2 cellular contexts compared by ENCODE assay signal in the genomic region with DNA sequence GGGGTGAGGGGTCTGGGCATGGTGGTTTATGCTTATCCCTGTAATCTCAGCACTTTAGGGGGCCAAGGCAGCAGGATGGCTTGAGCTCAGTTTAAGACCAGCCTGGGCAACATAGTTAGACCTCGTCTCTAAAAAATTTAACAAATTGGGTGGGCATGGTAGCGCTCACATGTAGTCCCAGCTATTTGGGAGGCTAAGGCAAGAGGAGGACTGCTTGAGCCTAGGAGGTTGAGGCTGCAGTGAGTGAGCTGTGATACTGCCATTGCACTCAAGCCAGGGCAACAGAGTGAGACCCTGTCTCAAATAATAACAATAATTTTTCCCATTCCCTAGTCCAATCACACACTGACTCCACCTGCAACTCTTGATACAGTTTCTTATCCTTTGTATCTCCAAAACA.
TF ChIP-seq lines count a peak whose summit lies in the region.

No MANE protein-coding gene starts in this region.

TF ChIP-seq in HEK293, 187 proteins besides CTCF, POLR2A, EP300 and RAD21:
- TF ChIP-seq ZNF560 (tag by site-specific recombination; IDR thresholded peaks at IDR 0.05; ENCODE audit: borderline replicate concordance), result no peak
- no peak for TF ChIP-seq BCL6B (tag by site-specific recombination; IDR thresholded peaks at IDR 0.05)
- TF ChIP-seq ZNF341 (tag by site-specific recombination; IDR thresholded peaks at IDR 0.05; ENCODE audit: low read depth), result no peak
- TF ChIP-seq ZNF184 (tag by site-specific recombination; IDR thresholded peaks at IDR 0.05), result no peak
- peak; percentile 79 for TF ChIP-seq ZNF121 (tag by site-specific recombination; IDR thresholded peaks at IDR 0.05)
- no peak for TF ChIP-seq ZNF610 (tag by site-specific recombination; IDR thresholded peaks at IDR 0.05; ENCODE audit: borderline replicate concordance)
- TF ChIP-seq ZNF529 (tag by site-specific recombination; IDR thresholded peaks at IDR 0.05; ENCODE audit: insufficient replicate concordance), result no peak

TF ChIP-seq in K562, 482 proteins besides CTCF, POLR2A, EP300 and RAD21:
- TF ChIP-seq THRB (CRISPR knock-in tag; conservative IDR thresholded peaks at IDR 0.05) (no peak), NONO (IDR thresholded peaks at IDR 0.05; ENCODE audit: low read depth in 2 of 2, low read length in 1 of 2) (no peak), ZZZ3 (IDR thresholded peaks at IDR 0.05) (no peak), ZBTB12 (CRISPR knock-in tag; IDR thresholded peaks at IDR 0.05) (no peak), ZNF121 (CRISPR knock-in tag; conservative IDR thresholded peaks at IDR 0.05) (peak; percentile 39; the same call in 1 of the 2 replicates), ZNF444 (CRISPR knock-in tag; IDR thresholded peaks at IDR 0.05) (no peak), POLR2G (IDR thresholded peaks at IDR 0.05; ENCODE audit: low read depth, low read length) (no peak), CBFA2T2 (conservative IDR thresholded peaks at IDR 0.05) (no peak)
